Comparison of ENCODE assay signal across 20 cellular contexts in the genomic region with DNA sequence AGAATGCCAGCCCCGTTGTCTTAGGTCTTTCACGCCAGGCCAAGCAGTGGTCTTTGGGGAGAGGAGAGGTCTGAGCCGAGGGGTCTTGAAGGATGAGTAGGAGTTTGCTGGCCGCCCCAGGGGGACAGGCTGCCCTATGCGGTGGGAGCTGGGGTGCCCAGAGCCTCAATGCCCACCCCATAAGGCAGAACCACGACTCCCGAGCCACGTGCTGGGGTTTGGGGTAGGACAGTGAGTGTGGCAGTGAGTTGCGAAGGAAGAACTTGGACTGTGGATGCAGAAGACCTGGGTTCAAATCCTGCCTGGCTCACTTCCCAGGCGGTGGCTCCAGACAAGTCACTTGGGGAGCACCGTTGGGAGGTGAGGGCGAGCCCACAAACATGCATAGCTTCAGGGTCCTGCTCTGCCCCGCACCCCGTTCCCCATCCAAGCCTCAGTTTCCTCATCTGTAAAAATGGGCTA. TPM values are rescaled to one million over a fixed set of nuclear protein-coding genes. Genes with fewer than 3 reads are reported as not detected.
A peak's percentile ranks its signal among the peaks of the same experiment; 100 is the strongest.
DNase-seq lines count a peak whose midpoint lies in the region; ATAC-seq, FAIRE-seq and TF ChIP-seq lines count a peak whose summit lies in the region.
"Had no signal": no experiment of that assay in that cellular context is flagged by ENCODE, and none has a peak within 500 bp of the region (broad histone marks: within the 10 kb centered on the region; RNA-seq: fewer than 3 reads in every experiment).

No MANE protein-coding gene starts in this region.

- no peak overlapping the region for H3K4me2 ChIP-seq in Karpas-422 (ENCODE audit: low read depth, low read length, poor library complexity, severe bottlenecking)
- no peak overlapping the region for H3K4me2 ChIP-seq in K562 (ENCODE audit: insufficient read depth, low read length)
- H3K4me2 ChIP-seq: PC-9 had no signal

- H3K9me3 ChIP-seq in Karpas-422 (ENCODE audit: low read length) (no peaks in the 10 kb centered on the region), K562 (replicated peaks; ENCODE audit: control insufficient read depth, insufficient read depth, low read depth, low read length) (no peaks in the 10 kb centered on the region), mucosa of descending colon (no peaks in the 10 kb centered on the region), stomach (no peaks in the 10 kb centered on the region)
- H3K9me3 ChIP-seq: adrenal gland, neutrophil had no signal

- H3K36me3 ChIP-seq in Karpas-422 (ENCODE audit: insufficient read depth, low read length) (no peaks in the 10 kb centered on the region), K562 (ENCODE audit: control insufficient read depth, insufficient read depth, low read length) (peaks cover 11% of the 10 kb centered on the region; the same call in 1 of the 3 replicates), mucosa of descending colon (ENCODE audit: low read depth) (no peaks in the 10 kb centered on the region), stomach (peaks cover 12 to 27% (median 26%) of the 10 kb centered on the region in 4 donors)

- H3K4me3 ChIP-seq in Karpas-422 (ENCODE audit: low read length) (no peak overlapping the region), K562 (no peak overlapping the region), mucosa of descending colon (no peak overlapping the region), stomach (no peak overlapping the region)
- H3K4me3 ChIP-seq: adrenal gland, PC-9 had no signal

- TF ChIP-seq CTCF in K562 (IDR thresholded peaks at IDR 0.05 in 2 of 3, conservative IDR thresholded peaks at IDR 0.05 in 1 of 3; ENCODE audit: insufficient read depth in 2 of 3, low read depth in 1 of 3, low read length in 3 of 3): no peak
- no peak for TF ChIP-seq CTCF in mucosa of descending colon (IDR thresholded peaks at IDR 0.05)
- TF ChIP-seq CTCF in stomach (IDR thresholded peaks at IDR 0.05): no peak
- TF ChIP-seq CTCF in CD14-positive monocyte (IDR thresholded peaks at IDR 0.05): no peak

- H3K27ac ChIP-seq in Karpas-422 (ENCODE audit: low read length): no peak overlapping the region
- no peak overlapping the region for H3K27ac ChIP-seq in K562 (ENCODE audit: extremely low read depth, low read depth, low read length)
- peak overlapping the region; percentile 34 to 100 (median 100) for H3K27ac ChIP-seq in stomach
- H3K27ac ChIP-seq: neutrophil had no signal

- H3K27me3 Mint-ChIP-seq in CD14-positive monocyte (ENCODE audit: low read depth in 3 of 3): peaks cover 0 to 1% (median 0%) of the 10 kb centered on the region in 3 donors

- POLR2A ChIA-PET in K562 (lab: Yijun Ruan, JAX): interaction anchor here (0.5 kb wide), 1 partner anchor 527 kb away, joined by 5 read pairs; no protein-coding TSS in a partner anchor

- peak overlapping the region in 1 of 7 donors; percentile 46 for H3K27ac Mint-ChIP-seq in CD14-positive monocyte

- peaks cover 30 to 61% of the 10 kb centered on the region in 2 donors for H3K36me3 Mint-ChIP-seq in CD14-positive monocyte

- no peaks in the 10 kb centered on the region for H3K9me2 ChIP-seq in Karpas-422 (replicated peaks; ENCODE audit: insufficient read depth, low read length)

- DNase-seq in Karpas-422 (peak; percentile 22), K562 (ENCODE audit: extremely low read depth in 1 of 4, low spot score in 3 of 4) (no peak), mucosa of descending colon (peak in 2 of 3 donors; percentile 22 to 35), stomach (no peak), NK-92 (lab: John Stamatoyannopoulos, UW; ENCODE audit: unreplicated experiment) (no peak), DMS79 treated with DMSO at 0.1 percent for 48 hours (lab: John Stamatoyannopoulos, UW) (no peak), CD14-positive monocyte (ENCODE audit: low spot score) (no peak)
- DNase-seq: activated CD4-positive, alpha-beta T cell treated with anti-CD3 and anti-CD28 coated beads for 4 hours; activated CD8-positive, alpha-beta memory T cell treated with anti-CD3 and anti-CD28 coated beads, Interleukin-2, amount 50 U/mL, for 4 hours; activated effector memory CD4-positive, alpha-beta T cell treated with anti-CD3 and anti-CD28 coated beads, Interleukin-2, amount 50 U/mL, for 16 hours; endodermal cell; KBM-7; midbrain; NCI-H1092; NCI-H2107; PC-9; stimulated activated CD4-positive, alpha-beta T cell treated with anti-CD3 and anti-CD28 coated beads, Interleukin-4, amount 100 ng/mL, for 1 hour had no signal

- H3K9ac ChIP-seq in Karpas-422 (ENCODE audit: low read length) (no peak overlapping the region), K562 (ENCODE audit: insufficient read depth in 1 of 2, low read depth in 2 of 2, low read length in 2 of 2) (peak overlapping the region in 1 of 2 experiments; percentile 68; a peak in 1 of 4 replicates)

- H3K27me3 ChIP-seq in Karpas-422 (ENCODE audit: low read length): no peaks in the 10 kb centered on the region
- H3K27me3 ChIP-seq in K562 (ENCODE audit: control insufficient read depth in 2 of 2, insufficient read depth in 2 of 2, low read length in 2 of 2): no peaks in the 10 kb centered on the region
- H3K27me3 ChIP-seq in stomach: no peaks in the 10 kb centered on the region
- H3K27me3 ChIP-seq: adrenal gland, neutrophil had no signal

- TF ChIP-seq EP300 in K562 (IDR thresholded peaks at IDR 0.05; ENCODE audit: low read length) (no peak), stomach (IDR thresholded peaks at IDR 0.05) (no peak)

- no peak for TF ChIP-seq POLR2A in K562 (conservative IDR thresholded peaks at IDR 0.05)
- TF ChIP-seq POLR2A in stomach (IDR thresholded peaks at IDR 0.05): no peak

- H3K9me3 Mint-ChIP-seq in CD14-positive monocyte: no peaks in the 10 kb centered on the region
- H3K9me3 Mint-ChIP-seq: endodermal cell had no signal

- CTCF ChIA-PET in K562 (lab: Yijun Ruan, JAX; ENCODE audit: low intra/inter-chr PET ratio): interaction anchor here (1.1 to 1.4 kb wide), 3 partner anchors 42 to 185 kb away, joined by 3 to 5 read pairs (median 3); no protein-coding TSS in a partner anchor

- WGBS in K562 (ENCODE audit: insufficient coverage, low coverage, missing lambda C conversion rate): 72% methylated on average over 10 of the region's 14 CpGs
- WGBS in stomach, 5 donors: 89 to 98% (median 93%) methylated on average over 7 to 14 of the region's 14 CpGs

- no peak for FAIRE-seq in K562 (lab: Jason Lieb, UNC)
- FAIRE-seq: G401.6 had no signal

- H3K9me1 ChIP-seq in K562 (ENCODE audit: control insufficient read depth, insufficient read depth, low read length): peaks cover 9% of the 10 kb centered on the region

- H4K20me1 ChIP-seq in Karpas-422 (ENCODE audit: insufficient read depth, low read depth, low read length) (peaks cover 54% of the 10 kb centered on the region), K562 (replicated peaks; ENCODE audit: control insufficient read depth, insufficient read depth, low read length) (peaks cover 50% of the 10 kb centered on the region)

- ATAC-seq in K562: no peak
- no peak for ATAC-seq in mucosa of descending colon

- no peak for TF ChIP-seq RAD21 in K562 (CRISPR knock-in tag; conservative IDR thresholded peaks at IDR 0.05 in 1 of 2, IDR thresholded peaks at IDR 0.05 in 1 of 2)

- intact Hi-C loops in K562 (cut with micrococcal nuclease) (loop anchor here (1.0 kb wide), 1 partner anchor 41 kb away; no protein-coding TSS in a partner anchor), mucosa of descending colon (cut with DNase I, micrococcal nuclease) (no loop called here), stomach (cut with DNase I; ENCODE audit: low total_unique reads) (no loop called here), CD14-positive monocyte (cut with micrococcal nuclease) (loop anchor here (1.0 to 5.0 kb wide), 2 partner anchors 38 to 41 kb away; no protein-coding TSS in a partner anchor)

- H2AFZ ChIP-seq in Karpas-422 (ENCODE audit: low read length): no peak overlapping the region
- no peak overlapping the region for H2AFZ ChIP-seq in K562 (ENCODE audit: low read depth, low read length)
- H2AFZ ChIP-seq: PC-9 had no signal

- peaks cover 75% of the 10 kb centered on the region for H3K79me2 ChIP-seq in Karpas-422 (ENCODE audit: low read length)
- peaks cover 58% of the 10 kb centered on the region for H3K79me2 ChIP-seq in K562 (ENCODE audit: control insufficient read depth, insufficient read depth, low read length)

- H3K4me1 Mint-ChIP-seq in CD14-positive monocyte: peaks cover 16% of the 10 kb centered on the region

- H3K4me1 ChIP-seq in Karpas-422 (ENCODE audit: low read length) (peaks cover 12% of the 10 kb centered on the region), K562 (replicated peaks in 1 of 2; ENCODE audit: control insufficient read depth in 2 of 2, insufficient read depth in 2 of 2, low read length in 2 of 2) (peaks cover 22 to 69% of the 10 kb centered on the region in 2 experiments; a peak in 4 of 5 replicates), mucosa of descending colon (ENCODE audit: low read depth) (peaks cover 32% of the 10 kb centered on the region), stomach (peaks cover 60 to 79% (median 77%) of the 10 kb centered on the region in 4 donors)

- no TSS peak for BruUV-seq in K562 (replicated peaks; lab: Mats Ljungman, UMichigan)

- no peak overlapping the region for H3K4me3 Mint-ChIP-seq in CD14-positive monocyte
- H3K4me3 Mint-ChIP-seq: endodermal cell had no signal

- in situ Hi-C loops in K562 (cut with MboI): loop anchor here (5.0 kb wide), 1 partner anchor 38 kb away; no protein-coding TSS in a partner anchor

RNA-seq across cellular contexts. Expression of gene RAB11B, which starts 5.5 kb away (rescaled TPM):
- total RNA-seq in Karpas-422 (2014; rRNA removed; shearing (Covaris generic); ENCODE audit: low replicate concordance): 23.7 and 42.9 TPM in 2 replicates
- 47.8 and 110 TPM in 2 replicates for total RNA-seq in K562 (2011; cell fraction: chromatin; rRNA removed; ENCODE audit: low replicate concordance)
- total RNA-seq in K562 (2011; cell fraction: nucleolus; rRNA removed): 74.5 and 92.6 TPM in 2 replicates
- 59.3 and 63.7 TPM in 2 replicates for total RNA-seq in K562 (2011; cell fraction: nucleoplasm; rRNA removed)
- 13.8 and 14.6 TPM in 2 replicates for total RNA-seq in K562 (2014; rRNA removed)
- total RNA-seq in K562 (2014; rRNA removed; fragmentation: Illumina TruSeq; extraction: Trizol): 2.1 and 2.9 TPM in 2 replicates
- total RNA-seq in K562 (2015; rRNA removed; fragmentation: Illumina TruSeq; extraction: Trizol): 6.5 and 9.1 TPM in 2 replicates
- 71.0 and 72.3 TPM in 2 replicates for total RNA-seq in K562 (2021)
- polyA plus RNA-seq in K562 (2011; rRNA removed): 18.4 and 36.4 TPM in 2 replicates
- polyA plus RNA-seq in K562 (2011; cell fraction: cytosol; rRNA removed): 33.8 and 40.2 TPM in 2 replicates
- polyA plus RNA-seq in K562 (2011; cell fraction: nucleus; rRNA removed): 90.4 and 128 TPM in 2 replicates
- polyA plus RNA-seq in K562 (2012): 99.8 and 107 TPM in 2 replicates
- 14.3 and 42.6 TPM in 2 replicates for polyA plus RNA-seq in K562 (2014; fragmentation: Illumina TruSeq; extraction: Trizol)
- 1 to 10 TPM in 1 of 2 experiments, under 1 TPM in 1; 0.74 to 1.0 TPM for polyA plus RNA-seq in K562 (2014; fragmentation: Nextera tagmentation; extraction: Ambion mirVana)
- 40.9 and 57.7 TPM in 2 replicates for polyA plus RNA-seq in K562 (2014; rRNA removed)
- polyA minus RNA-seq in K562 (2011; rRNA and poly(A)+ RNA removed): 7.2 and 11.7 TPM in 2 replicates
- 35.4 and 57.5 TPM in 2 replicates for polyA minus RNA-seq in K562 (2011; cell fraction: cytosol; rRNA and poly(A)+ RNA removed)
- 20.2 and 28.5 TPM in 2 replicates for polyA minus RNA-seq in K562 (2011; cell fraction: nucleus; rRNA and poly(A)+ RNA removed)
- 100 to 1,000 TPM; 100 to 131 (median 103) TPM for total RNA-seq in mucosa of descending colon
- total RNA-seq in stomach: 100 to 1,000 TPM in 2 of 5 donors, 10 to 100 TPM in 3; 47.7 to 108 (median 79.9) TPM
- polyA plus RNA-seq in stomach: 100 to 1,000 TPM in 1 of 3 donors, 10 to 100 TPM in 2; 57.5 to 116 (median 78.8) TPM
- 10 to 100 TPM; 36.5 to 45.4 TPM for polyA plus RNA-seq in CD14-positive monocyte

RNA-seq across cellular contexts. Expression of gene MARCHF2, which starts 17.5 kb away (rescaled TPM):
- total RNA-seq in Karpas-422 (2014; rRNA removed; shearing (Covaris generic); ENCODE audit: low replicate concordance): 10.1 and 31.2 TPM in 2 replicates
- 2.0 and 5.2 TPM in 2 replicates for total RNA-seq in K562 (2011; cell fraction: chromatin; rRNA removed; ENCODE audit: low replicate concordance)
- 6.2 and 6.5 TPM in 2 replicates for total RNA-seq in K562 (2011; cell fraction: nucleolus; rRNA removed)
- 4.1 and 4.8 TPM in 2 replicates for total RNA-seq in K562 (2011; cell fraction: nucleoplasm; rRNA removed)
- total RNA-seq in K562 (2014; rRNA removed): 6.4 and 9.6 TPM in 2 replicates
- 1.2 and 1.9 TPM in 2 replicates for total RNA-seq in K562 (2014; rRNA removed; fragmentation: Illumina TruSeq; extraction: Trizol)
- 1.9 and 2.2 TPM in 2 replicates for total RNA-seq in K562 (2015; rRNA removed; fragmentation: Illumina TruSeq; extraction: Trizol)
- total RNA-seq in K562 (2021): 4.1 and 4.2 TPM in 2 replicates
- 2.2 and 3.1 TPM in 2 replicates for polyA plus RNA-seq in K562 (2011; rRNA removed)
- polyA plus RNA-seq in K562 (2011; cell fraction: cytosol; rRNA removed): 4.8 and 8.7 TPM in 2 replicates
- polyA plus RNA-seq in K562 (2011; cell fraction: nucleus; rRNA removed): 2.6 and 6.9 TPM in 2 replicates
- polyA plus RNA-seq in K562 (2012): 5.4 and 13.1 TPM in 2 replicates
- polyA plus RNA-seq in K562 (2014; fragmentation: Illumina TruSeq; extraction: Trizol): 2.0 and 3.3 TPM in 2 replicates
- polyA plus RNA-seq in K562 (2014; fragmentation: Nextera tagmentation; extraction: Ambion mirVana): under 1 TPM; 0.39 to 0.41 TPM
- 3.7 and 5.2 TPM in 2 replicates for polyA plus RNA-seq in K562 (2014; rRNA removed)
- polyA minus RNA-seq in K562 (2011; rRNA and poly(A)+ RNA removed): 0.63 and 1.4 TPM in 2 replicates
- 3.6 and 3.8 TPM in 2 replicates for polyA minus RNA-seq in K562 (2011; cell fraction: cytosol; rRNA and poly(A)+ RNA removed)
- polyA minus RNA-seq in K562 (2011; cell fraction: nucleus; rRNA and poly(A)+ RNA removed): 1.2 and 1.3 TPM in 2 replicates
- 10 to 100 TPM; 27.2 to 62.0 (median 33.8) TPM for total RNA-seq in mucosa of descending colon
- total RNA-seq in stomach: 10 to 100 TPM; 24.3 to 98.2 (median 33.4) TPM
- polyA plus RNA-seq in stomach: 10 to 100 TPM; 23.5 to 43.4 (median 38.2) TPM
- 10 to 100 TPM; 47.8 to 90.8 TPM for polyA plus RNA-seq in CD14-positive monocyte

RNA-seq across cellular contexts. Expression of gene ANGPTL4, which starts 31.7 kb away (rescaled TPM):
- not detected in 2 replicates for total RNA-seq in Karpas-422 (2014; rRNA removed; shearing (Covaris generic); ENCODE audit: low replicate concordance)
- 0.35 and 2.5 TPM in 2 replicates for total RNA-seq in K562 (2011; cell fraction: chromatin; rRNA removed; ENCODE audit: low replicate concordance)
- total RNA-seq in K562 (2011; cell fraction: nucleolus; rRNA removed): 1.8 and 4.8 TPM in 2 replicates
- total RNA-seq in K562 (2011; cell fraction: nucleoplasm; rRNA removed): 1.4 and 1.8 TPM in 2 replicates
- total RNA-seq in K562 (2014; rRNA removed): 0.05 and 0.33 TPM in 2 replicates
- not detected in 2 replicates for total RNA-seq in K562 (2014; rRNA removed; fragmentation: Illumina TruSeq; extraction: Trizol)
- total RNA-seq in K562 (2015; rRNA removed; fragmentation: Illumina TruSeq; extraction: Trizol): 0.08 and 0.22 TPM in 2 replicates
- total RNA-seq in K562 (2021): 0.20 and 0.24 TPM in 2 replicates
- 0.64 and 0.77 TPM in 2 replicates for polyA plus RNA-seq in K562 (2011; rRNA removed)
- polyA plus RNA-seq in K562 (2011; cell fraction: cytosol; rRNA removed): 0.46 and 3.3 TPM in 2 replicates
- 0.94 and 4.1 TPM in 2 replicates for polyA plus RNA-seq in K562 (2011; cell fraction: nucleus; rRNA removed)
- 0.61 and 0.65 TPM in 2 replicates for polyA plus RNA-seq in K562 (2012)
- 0.32 TPM in 1 of 2 replicates, not detected in the other for polyA plus RNA-seq in K562 (2014; fragmentation: Illumina TruSeq; extraction: Trizol)
- polyA plus RNA-seq in K562 (2014; fragmentation: Nextera tagmentation; extraction: Ambion mirVana): not detected
- polyA plus RNA-seq in K562 (2014; rRNA removed): 0.15 and 0.85 TPM in 2 replicates
- polyA minus RNA-seq in K562 (2011; rRNA and poly(A)+ RNA removed): 0.46 TPM in 1 of 2 replicates, not detected in the other
- 2.3 TPM in 1 of 2 replicates, not detected in the other for polyA minus RNA-seq in K562 (2011; cell fraction: cytosol; rRNA and poly(A)+ RNA removed)
- 0.78 and 1.8 TPM in 2 replicates for polyA minus RNA-seq in K562 (2011; cell fraction: nucleus; rRNA and poly(A)+ RNA removed)
- total RNA-seq in mucosa of descending colon: 1 to 10 TPM; 2.8 to 9.5 (median 2.9) TPM
- 100 to 1,000 TPM in 1 of 5 donors, 10 to 100 TPM in 2, 1 to 10 TPM in 2; 4.8 to 276 (median 19.8) TPM for total RNA-seq in stomach
- polyA plus RNA-seq in stomach: 10 to 100 TPM in 2 of 3 donors, 1 to 10 TPM in 1; 4.1 to 62.9 (median 22.9) TPM
- not detected for polyA plus RNA-seq in CD14-positive monocyte
- total RNA-seq: PC-9 had no signal

RNA-seq across cellular contexts. Expression of gene HNRNPM, which starts 49.1 kb away (rescaled TPM):
- total RNA-seq in Karpas-422 (2014; rRNA removed; shearing (Covaris generic); ENCODE audit: low replicate concordance): 34.4 and 94.9 TPM in 2 replicates
- 202 and 306 TPM in 2 replicates for total RNA-seq in K562 (2011; cell fraction: chromatin; rRNA removed; ENCODE audit: low replicate concordance)
- 151 and 162 TPM in 2 replicates for total RNA-seq in K562 (2011; cell fraction: nucleolus; rRNA removed)
- 214 and 325 TPM in 2 replicates for total RNA-seq in K562 (2011; cell fraction: nucleoplasm; rRNA removed)
- total RNA-seq in K562 (2014; rRNA removed) (195 and 251 TPM in 2 replicates), K562 (2014; rRNA removed; fragmentation: Illumina TruSeq; extraction: Trizol) (130 and 168 TPM in 2 replicates), K562 (2015; rRNA removed; fragmentation: Illumina TruSeq; extraction: Trizol) (186 and 204 TPM in 2 replicates), K562 (2021) (283 and 340 TPM in 2 replicates), mucosa of descending colon (100 to 1,000 TPM; 116 to 181 (median 149) TPM), stomach (100 to 1,000 TPM in 3 of 5 donors, 10 to 100 TPM in 2; 54.3 to 664 (median 107) TPM)
- polyA plus RNA-seq in K562 (2011; rRNA removed) (107 and 127 TPM in 2 replicates), K562 (2014; fragmentation: Illumina TruSeq; extraction: Trizol) (241 and 264 TPM in 2 replicates), K562 (2014; fragmentation: Nextera tagmentation; extraction: Ambion mirVana) (10 to 100 TPM; 11.1 to 13.1 TPM), K562 (2014; rRNA removed) (253 and 316 TPM in 2 replicates), stomach (100 to 1,000 TPM in 1 of 3 donors, 10 to 100 TPM in 2; 87.3 to 110 (median 90.0) TPM), CD14-positive monocyte (100 to 1,000 TPM in 1 of 2 donors, 10 to 100 TPM in 1; 77.0 to 116 TPM)
- polyA plus RNA-seq in K562 (2011; cell fraction: cytosol; rRNA removed): 113 and 356 TPM in 2 replicates
- 136 and 152 TPM in 2 replicates for polyA plus RNA-seq in K562 (2011; cell fraction: nucleus; rRNA removed)
- 189 and 403 TPM in 2 replicates for polyA plus RNA-seq in K562 (2012)
- polyA minus RNA-seq in K562 (2011; rRNA and poly(A)+ RNA removed): 124 and 136 TPM in 2 replicates
- polyA minus RNA-seq in K562 (2011; cell fraction: cytosol; rRNA and poly(A)+ RNA removed): 128 and 153 TPM in 2 replicates
- polyA minus RNA-seq in K562 (2011; cell fraction: nucleus; rRNA and poly(A)+ RNA removed): 67.6 and 85.5 TPM in 2 replicates

RNA-seq across cellular contexts. Expression of gene KANK3, which starts 52.6 kb away (rescaled TPM):
- total RNA-seq in Karpas-422 (2014; rRNA removed; shearing (Covaris generic); ENCODE audit: low replicate concordance): 1.2 TPM in 1 of 2 replicates, not detected in the other
- total RNA-seq in K562 (2011; cell fraction: chromatin; rRNA removed; ENCODE audit: low replicate concordance): 0.44 and 1.0 TPM in 2 replicates
- 0.53 and 0.83 TPM in 2 replicates for total RNA-seq in K562 (2011; cell fraction: nucleolus; rRNA removed)
- 0.76 and 0.95 TPM in 2 replicates for total RNA-seq in K562 (2011; cell fraction: nucleoplasm; rRNA removed)
- total RNA-seq in K562 (2014; rRNA removed): not detected in 2 replicates
- total RNA-seq in K562 (2014; rRNA removed; fragmentation: Illumina TruSeq; extraction: Trizol): not detected in 2 replicates
- not detected in 2 replicates for total RNA-seq in K562 (2015; rRNA removed; fragmentation: Illumina TruSeq; extraction: Trizol)
- 0.22 and 0.40 TPM in 2 replicates for total RNA-seq in K562 (2021)
- 0.08 TPM in 2 replicates for polyA plus RNA-seq in K562 (2011; rRNA removed)
- 0.10 and 0.27 TPM in 2 replicates for polyA plus RNA-seq in K562 (2011; cell fraction: cytosol; rRNA removed)
- polyA plus RNA-seq in K562 (2011; cell fraction: nucleus; rRNA removed): 0.41 and 0.82 TPM in 2 replicates
- 0.14 and 0.18 TPM in 2 replicates for polyA plus RNA-seq in K562 (2012)
- 0.06 TPM in 1 of 2 replicates, not detected in the other for polyA plus RNA-seq in K562 (2014; fragmentation: Illumina TruSeq; extraction: Trizol)
- polyA plus RNA-seq in K562 (2014; fragmentation: Nextera tagmentation; extraction: Ambion mirVana): under 1 TPM in 1 of 2 experiments, not detected in 1; 0.03 TPM
- not detected in 2 replicates for polyA plus RNA-seq in K562 (2014; rRNA removed)
- polyA minus RNA-seq in K562 (2011; rRNA and poly(A)+ RNA removed): not detected in 2 replicates
- polyA minus RNA-seq in K562 (2011; cell fraction: cytosol; rRNA and poly(A)+ RNA removed): not detected in 2 replicates
- polyA minus RNA-seq in K562 (2011; cell fraction: nucleus; rRNA and poly(A)+ RNA removed): 0.11 and 0.54 TPM in 2 replicates
- total RNA-seq in mucosa of descending colon: 10 to 100 TPM in 1 of 3 donors, 1 to 10 TPM in 2; 2.0 to 10.1 (median 3.3) TPM
- 10 to 100 TPM in 2 of 5 donors, 1 to 10 TPM in 2, not detected in 1; 4.4 to 72.4 (median 8.8) TPM for total RNA-seq in stomach
- 10 to 100 TPM in 1 of 3 donors, 1 to 10 TPM in 2; 4.8 to 10.7 (median 7.1) TPM for polyA plus RNA-seq in stomach
- polyA plus RNA-seq in CD14-positive monocyte: not detected

Comparison
In these comparisons a context has a peak if more than half of its experiments do, and no peak if none do; other contexts are left out.
1. DNase-seq: peak in Karpas-422 (single experiment) and mucosa of descending colon (2 of 3); none in K562 (0 of 4), stomach (single experiment), NK-92 (single experiment), DMS79 treated with DMSO at 0.1 percent for 48 hours (single experiment) and CD14-positive monocyte (single experiment).
2. H3K27ac ChIP-seq: peak in stomach (5 of 5); none in Karpas-422 (single experiment) and K562 (single experiment).
3. intact Hi-C loops: an anchor here in K562 (1.0 kb wide) and CD14-positive monocyte (1.0 to 5.0 kb wide); none called in mucosa of descending colon and stomach.